In genomic region chr4:7157666-7158065, GRCh38 we compare ENCODE assay signal across 14 cellular contexts. TPM values are rescaled to one million over a fixed set of nuclear protein-coding genes. Genes with fewer than 3 reads are reported as not detected.
DNase-seq lines count a peak whose midpoint lies in the region; ATAC-seq and TF ChIP-seq lines count a peak whose summit lies in the region.
"Had no signal": no experiment of that assay in that cellular context is flagged by ENCODE, and none has a peak within 500 bp of the region (broad histone marks: within the 10 kb centered on the region; RNA-seq: fewer than 3 reads in every experiment).

No MANE protein-coding gene starts in this region.

- H2AFZ ChIP-seq in neural progenitor cell (replicated peaks) = no peak overlapping the region

- H3K27ac Mint-ChIP-seq in neural progenitor cell = peak overlapping the region; percentile 55

- peaks cover 9% of the 10 kb centered on the region for H3K27me3 Mint-ChIP-seq in neural progenitor cell (ENCODE audit: insufficient read depth, low read depth)

- H3K27me3 ChIP-seq in SJCRH30 (no peaks in the 10 kb centered on the region), neural progenitor cell (no peaks in the 10 kb centered on the region), spleen (replicated peaks in 1 of 7) (peaks cover 0 to 28% (median 0%) of the 10 kb centered on the region in 7 donors)
- H3K27me3 ChIP-seq: BLaER1 treated with 17β-estradiol and CSF1 and Interleukin-3, amounts not matched to agents 10 nM and 100 nM had no signal

- no peaks in the 10 kb centered on the region for H3K9me3 Mint-ChIP-seq in neural progenitor cell

- no peak overlapping the region for H3K4me2 ChIP-seq in neural progenitor cell
- H3K4me2 ChIP-seq: BLaER1 treated with 17β-estradiol and CSF1 and Interleukin-3, amounts not matched to agents 10 nM and 100 nM had no signal

- H3K9ac ChIP-seq in neural progenitor cell = no peak overlapping the region
- H3K9ac ChIP-seq: BLaER1 treated with 17β-estradiol and CSF1 and Interleukin-3, amounts not matched to agents 10 nM and 100 nM had no signal

- peak overlapping the region; percentile 79 for H3K27ac ChIP-seq in SJCRH30
- no peak overlapping the region for H3K27ac ChIP-seq in neural progenitor cell
- no peak overlapping the region for H3K27ac ChIP-seq in spleen
- H3K27ac ChIP-seq: BLaER1 treated with 17β-estradiol and CSF1 and Interleukin-3, amounts not matched to agents 10 nM and 100 nM had no signal

- TF ChIP-seq CTCF in neural progenitor cell (IDR thresholded peaks at IDR 0.05) (no peak), spleen (IDR thresholded peaks at IDR 0.05 in 8 of 11, conservative IDR thresholded peaks at IDR 0.05 in 3 of 11) (no peak)

- no peaks in the 10 kb centered on the region for H3F3A ChIP-seq in neural progenitor cell (ENCODE audit: low read depth)

- H3K9me3 ChIP-seq in SJCRH30 (replicated peaks) (no peaks in the 10 kb centered on the region), neural progenitor cell (ENCODE audit: low read depth) (no peaks in the 10 kb centered on the region), spleen (no peaks in the 10 kb centered on the region)
- H3K9me3 ChIP-seq: BLaER1 treated with 17β-estradiol and CSF1 and Interleukin-3, amounts not matched to agents 10 nM and 100 nM had no signal

- H3K4me1 Mint-ChIP-seq in neural progenitor cell = peaks cover 48% of the 10 kb centered on the region

- H3K4me3 ChIP-seq in SJCRH30 (no peak overlapping the region), neural progenitor cell (no peak overlapping the region), spleen (no peak overlapping the region)
- H3K4me3 ChIP-seq: BLaER1 treated with 17β-estradiol and CSF1 and Interleukin-3, amounts not matched to agents 10 nM and 100 nM had no signal

- TF ChIP-seq POLR2A in spleen (IDR thresholded peaks at IDR 0.05) = no peak

- H4K20me1 ChIP-seq in neural progenitor cell (ENCODE audit: low read depth) = no peaks in the 10 kb centered on the region
- H4K20me1 ChIP-seq: BLaER1 treated with 17β-estradiol and CSF1 and Interleukin-3, amounts not matched to agents 10 nM and 100 nM had no signal

- no peaks in the 10 kb centered on the region for H3K79me2 ChIP-seq in neural progenitor cell (ENCODE audit: low read depth)

- WGBS in spleen, 5 donors = 77 to 85% (median 80%) methylated on average over 8 of the region's 8 CpGs

- peak; percentile 45 for DNase-seq in activated effector memory CD4-positive, alpha-beta T cell treated with anti-CD3 and anti-CD28 coated beads, Interleukin-2, amount 50 U/mL, for 16 hours
- DNase-seq in activated effector memory CD4-positive, alpha-beta T cell treated with Interleukin-2 at 50 U/mL for 16 hours = no peak
- peak in 1 of 2 experiments; percentile 37 for DNase-seq in SJCRH30
- no peak for DNase-seq in neural progenitor cell (ENCODE audit: low spot score)
- peak; percentile 55 for DNase-seq in spleen
- DNase-seq in OCI-M2 (lab: John Stamatoyannopoulos, UW; ENCODE audit: unreplicated experiment) = no peak
- DNase-seq in NCI-H1417 treated with DMSO at 0.1 percent for 48 hours (lab: John Stamatoyannopoulos, UW) = no peak
- DNase-seq: DND-41, GOT3, NCI-H1417, NCI-H1930, NCI-H526 treated with DMSO at 0.1 percent for 48 hours had no signal

- no peaks in the 10 kb centered on the region for H3K36me3 ChIP-seq in SJCRH30
- H3K36me3 ChIP-seq in neural progenitor cell = no peaks in the 10 kb centered on the region
- no peaks in the 10 kb centered on the region for H3K36me3 ChIP-seq in spleen
- H3K36me3 ChIP-seq: BLaER1 treated with 17β-estradiol and CSF1 and Interleukin-3, amounts not matched to agents 10 nM and 100 nM had no signal

- H3K36me3 Mint-ChIP-seq in neural progenitor cell = no peaks in the 10 kb centered on the region

- H3K4me3 Mint-ChIP-seq in neural progenitor cell = peak overlapping the region; percentile 12

- peaks cover 40% of the 10 kb centered on the region for H3K4me1 ChIP-seq in SJCRH30
- peaks cover 14% of the 10 kb centered on the region for H3K4me1 ChIP-seq in neural progenitor cell
- H3K4me1 ChIP-seq in spleen = peaks cover 4 to 19% (median 13%) of the 10 kb centered on the region in 6 donors

- no peak for ATAC-seq in GM21717 (IDR thresholded peaks at IDR 0.05; ENCODE audit: unreplicated experiment)

- intact Hi-C loops in spleen (cut with DNase I; ENCODE audit: low total_unique reads) = no loop called here

RNA-seq across cellular contexts. Expression of gene SORCS2, which starts 34.7 kb away (rescaled TPM):
- total RNA-seq in SJCRH30 (2014; rRNA removed; shearing (Covaris generic)) = 1.1 and 1.4 TPM in 2 replicates
- 5.2 and 12.9 TPM in 2 replicates for total RNA-seq in neural progenitor cell (ENCODE audit: low replicate concordance)
- total RNA-seq in spleen = 1 to 10 TPM in 1 of 7 donors, under 1 TPM in 6; 0.33 to 1.6 (median 0.61) TPM
- under 1 TPM; 0.35 to 0.96 (median 0.52) TPM for polyA plus RNA-seq in spleen

Comparison
In these comparisons a context has a peak if more than half of its experiments do, and no peak if none do; other contexts are left out.
1. DNase-seq: peak in activated effector memory CD4-positive, alpha-beta T cell treated with anti-CD3 and anti-CD28 coated beads, Interleukin-2, amount 50 U/mL, for 16 hours (single experiment) and spleen (single experiment); none in activated effector memory CD4-positive, alpha-beta T cell treated with Interleukin-2 at 50 U/mL for 16 hours (single experiment), neural progenitor cell (single experiment), OCI-M2 (single experiment) and NCI-H1417 treated with DMSO at 0.1 percent for 48 hours (single experiment).